8 cellular contexts compared by ENCODE assay signal in the genomic region with DNA sequence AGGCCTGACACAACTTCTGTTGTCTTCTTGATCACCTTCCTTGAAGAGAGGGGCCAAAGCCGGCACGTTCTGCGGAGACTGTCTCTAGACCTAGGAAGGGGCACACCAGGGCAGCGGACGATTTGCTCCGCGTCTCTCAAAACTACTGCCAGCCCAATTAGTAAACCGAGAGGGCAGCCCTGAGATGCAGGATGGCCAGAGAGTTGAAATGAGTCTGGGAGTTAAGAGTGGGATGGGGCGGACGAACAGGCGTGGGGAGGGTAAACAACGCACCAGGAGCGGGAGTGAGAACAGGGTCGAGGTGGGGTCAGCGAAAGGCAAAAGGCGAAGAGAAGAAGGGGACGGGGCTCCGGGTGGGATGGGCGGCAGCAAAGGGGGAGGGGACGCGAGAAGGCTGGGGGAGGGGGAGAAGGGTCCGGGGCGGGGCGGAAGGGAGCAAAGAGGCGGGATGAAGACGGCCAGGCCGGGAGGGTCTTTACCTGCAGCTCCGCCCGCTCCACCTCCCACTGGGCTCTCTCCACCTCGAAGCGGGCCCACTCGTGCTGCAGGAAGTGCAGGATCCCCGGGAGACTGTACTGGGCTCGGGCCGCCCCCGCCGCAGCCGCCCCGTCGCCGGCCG. TPM values are rescaled to one million over a fixed set of nuclear protein-coding genes. Genes with fewer than 3 reads are reported as not detected.
DNase-seq lines count a peak whose midpoint lies in the region; ATAC-seq, FAIRE-seq and TF ChIP-seq lines count a peak whose summit lies in the region.

No MANE protein-coding gene starts in this region.

- DNase-seq in COLO829 (ENCODE audit: low spot score) (peak; percentile 28), HPDE6-E6E7 (ENCODE audit: extremely low spot score) (peak; percentile 7), SW 1271 (lab: John Stamatoyannopoulos, UW) (peak; percentile 42 to 60), breast epithelium (ENCODE audit: low spot score in 2 of 2) (peak; percentile 32 to 56), kidney (peak; percentile 92), RCC 7860 (ENCODE audit: low spot score) (no peak)
- peak; percentile 47 for DNase-seq in stimulated activated CD4-positive, alpha-beta T cell treated with anti-CD3 and anti-CD28 coated beads, Interleukin-4, amount 100 ng/mL, for 24 hours

- H3K4me3 ChIP-seq in breast epithelium (peak overlapping the region; percentile 76 to 98 (median 90)), kidney (ENCODE audit: low read length in 2 of 2) (peak overlapping the region; percentile 88 to 90)

- FAIRE-seq in kidney (lab: Jason Lieb, UNC) = no peak
- FAIRE-seq in RCC 7860 (lab: Jason Lieb, UNC) = no peak

- H3K36me3 ChIP-seq in breast epithelium = no peaks in the 10 kb centered on the region
- no peaks in the 10 kb centered on the region for H3K36me3 ChIP-seq in kidney (ENCODE audit: control insufficient read depth in 1 of 2, insufficient read depth in 2 of 2, low read length in 2 of 2)

- TF ChIP-seq CTCF in breast epithelium (IDR thresholded peaks at IDR 0.05) (no peak), kidney (IDR thresholded peaks at IDR 0.05; ENCODE audit: borderline replicate concordance, extremely low read depth, insufficient read depth) (no peak)

- ATAC-seq in GM19468 (IDR thresholded peaks at IDR 0.05; ENCODE audit: extremely low read depth, unreplicated experiment) = peak; percentile 12

- peak overlapping the region; percentile 94 to 95 for H3K27ac ChIP-seq in breast epithelium
- peak overlapping the region; percentile 69 to 75 for H3K27ac ChIP-seq in kidney (ENCODE audit: low read depth in 2 of 2, low read length in 2 of 2)

- H3K27me3 ChIP-seq in breast epithelium = no peaks in the 10 kb centered on the region

- H3K9me3 ChIP-seq in breast epithelium = no peaks in the 10 kb centered on the region
- no peaks in the 10 kb centered on the region for H3K9me3 ChIP-seq in kidney (ENCODE audit: control insufficient read depth in 1 of 2, low read length in 2 of 2)

- peaks cover 0 to 12% of the 10 kb centered on the region in 2 donors for H3K4me1 ChIP-seq in breast epithelium
- H3K4me1 ChIP-seq in kidney (ENCODE audit: control insufficient read depth in 1 of 2, insufficient read depth in 1 of 2, low read depth in 1 of 2, low read length in 2 of 2) = peaks cover 0 to 3% of the 10 kb centered on the region in 2 donors

- H3K9ac ChIP-seq in kidney (ENCODE audit: low read length in 2 of 2) = peak overlapping the region; percentile 70 to 71

- no peak for TF ChIP-seq POLR2A in breast epithelium (IDR thresholded peaks at IDR 0.05)

- intact Hi-C loops in breast epithelium (cut with DNase I; ENCODE audit: low total_unique reads) = no loop called here
- intact Hi-C loops in kidney (cut with DNase I) = no loop called here

RNA-seq across cellular contexts. Expression of a gene that starts 0.5 kb away (rescaled TPM):
- total RNA-seq in breast epithelium (10 to 100 TPM; 27.2 to 35.1 (median 32.5) TPM), kidney (42.7 TPM)
- polyA plus RNA-seq in kidney (ENCODE audit: insufficient read depth, low read depth, low replicate concordance) = 3.7 TPM
